ENCODE assay signal across 10 cellular contexts in genomic region chr5:132265336-132266030, GRCh38. TPM values are rescaled to one million over a fixed set of nuclear protein-coding genes. Genes with fewer than 3 reads are reported as not detected.
DNase-seq lines count a peak whose midpoint lies in the region; ATAC-seq and TF ChIP-seq lines count a peak whose summit lies in the region.
"Had no signal": no experiment of that assay in that cellular context is flagged by ENCODE, and none has a peak within 500 bp of the region (broad histone marks: within the 10 kb centered on the region; RNA-seq: fewer than 3 reads in every experiment).

No MANE protein-coding gene starts in this region.

- H3F3A ChIP-seq in SK-N-SH (replicated peaks; ENCODE audit: insufficient read depth), result peaks cover 15% of the 10 kb centered on the region

- ATAC-seq in psoas muscle (peak in 3 of 4 donors; percentile 32 to 58 (median 38)), GM21360 (IDR thresholded peaks at IDR 0.05; ENCODE audit: unreplicated experiment) (no peak), HG03460 (IDR thresholded peaks at IDR 0.05; ENCODE audit: unreplicated experiment) (no peak), HG03520 (IDR thresholded peaks at IDR 0.05; ENCODE audit: unreplicated experiment) (no peak)
- ATAC-seq: T-helper 17 cell had no signal

- DNase-seq in EL, result peak; percentile 98
- peak; percentile 74 for DNase-seq in SK-N-SH
- peak; percentile 85 for DNase-seq in glomerular endothelial cell (ENCODE audit: extremely low read depth, low read depth, low spot score)
- peak; percentile 44 to 63 for DNase-seq in psoas muscle
- DNase-seq in NOMO-1 (lab: John Stamatoyannopoulos, UW; ENCODE audit: unreplicated experiment in 2 of 2), result no peak
- DNase-seq: T-helper 17 cell had no signal

- POLR2A ChIA-PET in SK-N-SH (lab: Yijun Ruan, JAX), result interaction anchor here (1.3 kb wide), 1 partner anchor 28 kb away, joined by 5 read pairs; the partner anchor contains the start of gene SLC22A4

- H3K9me2 ChIP-seq in SK-N-SH, result no peaks in the 10 kb centered on the region

- TF ChIP-seq CTCF in SK-N-SH (IDR thresholded peaks at IDR 0.05), result peak; percentile 42
- TF ChIP-seq CTCF in psoas muscle (IDR thresholded peaks at IDR 0.05), result no peak

- TF ChIP-seq RAD21 in SK-N-SH (IDR thresholded peaks at IDR 0.05; ENCODE audit: low read length), result no peak

- H3K4me2 ChIP-seq in SK-N-SH, result peak overlapping the region; percentile 58; the same call in 1 of the 2 replicates

- H3K9ac ChIP-seq in SK-N-SH, result peak overlapping the region; percentile 58

- intact Hi-C loops in psoas muscle (cut with DNase I), result no loop called here

- no peaks in the 10 kb centered on the region for H4K20me1 ChIP-seq in SK-N-SH (ENCODE audit: insufficient read depth)

- peak overlapping the region; percentile 71 to 92 for H3K27ac ChIP-seq in SK-N-SH (ENCODE audit: low read depth in 2 of 2, low read length in 1 of 2)
- H3K27ac ChIP-seq in psoas muscle, result peak overlapping the region; percentile 65

- H3K27me3 ChIP-seq in SK-N-SH (ENCODE audit: insufficient read depth) (no peaks in the 10 kb centered on the region), psoas muscle (ENCODE audit: insufficient read depth in 3 of 3, low read length in 2 of 3) (no peaks in the 10 kb centered on the region)

- H3K4me1 ChIP-seq in SK-N-SH (ENCODE audit: control insufficient read depth in 1 of 2, insufficient read depth in 2 of 2, low read depth in 1 of 2, low read length in 1 of 2) (peaks cover 52 to 86% of the 10 kb centered on the region in 2 experiments), psoas muscle (peaks cover 9% of the 10 kb centered on the region)

- WGBS in SK-N-SH (ENCODE audit: low lambda C conversion rate), result 53% methylated on average over 4 of the region's 8 CpGs
- 48 to 57% (median 49%) methylated on average over 8 of the region's 8 CpGs for WGBS in psoas muscle, 3 donors

- peaks cover 11% of the 10 kb centered on the region for H3K79me2 ChIP-seq in SK-N-SH (ENCODE audit: insufficient read depth)

- CTCF ChIA-PET in SK-N-SH (lab: Yijun Ruan, JAX), result interaction anchor here (0.6 to 1.5 kb wide), 4 partner anchors 10 to 40 kb away, joined by 3 to 4 read pairs (median 4); no protein-coding TSS in a partner anchor

- peak in 1 of 2 experiments; percentile 35; a peak in 1 of 4 replicates for TF ChIP-seq EP300 in SK-N-SH (IDR thresholded peaks at IDR 0.05; ENCODE audit: borderline replicate concordance in 1 of 2, low read depth in 1 of 2, low read length in 1 of 2)

- no peak overlapping the region for H2AFZ ChIP-seq in SK-N-SH (ENCODE audit: low read depth)

- H3K36me3 ChIP-seq in SK-N-SH (replicated peaks in 1 of 2; ENCODE audit: control insufficient read depth in 1 of 2, insufficient read depth in 2 of 2, low read length in 1 of 2) (peaks cover 0 to 23% of the 10 kb centered on the region in 2 experiments), psoas muscle (ENCODE audit: insufficient read depth in 1 of 2, low read depth in 1 of 2) (no peaks in the 10 kb centered on the region)

- H3K4me3 ChIP-seq in SK-N-SH (ENCODE audit: low read depth in 2 of 2, low read length in 1 of 2) (no peak overlapping the region), psoas muscle (no peak overlapping the region)

- H3K9me3 ChIP-seq in SK-N-SH, result no peaks in the 10 kb centered on the region
- H3K9me3 ChIP-seq in psoas muscle, result no peaks in the 10 kb centered on the region

TF ChIP-seq in SK-N-SH, 30 proteins besides CTCF, POLR2A, EP300 and RAD21 (continues in another document):
- TF ChIP-seq USF2 (IDR thresholded peaks at IDR 0.05; ENCODE audit: borderline replicate concordance, low read depth, low read length) (no peak), ELF1 (IDR thresholded peaks at IDR 0.05) (no peak), MEF2A (IDR thresholded peaks at IDR 0.05; ENCODE audit: borderline replicate concordance, low read depth) (no peak), IRF3 (IDR thresholded peaks at IDR 0.05; ENCODE audit: low read depth, low read length) (no peak), JUND (IDR thresholded peaks at IDR 0.05) (no peak), ZBTB33 (IDR thresholded peaks at IDR 0.05; ENCODE audit: borderline replicate concordance, low read depth) (no peak), FOSL2 (IDR thresholded peaks at IDR 0.05; ENCODE audit: borderline replicate concordance, low read depth) (peak; percentile 49; the same call in 1 of the 2 replicates), EZH2phosphoT487 (IDR thresholded peaks at IDR 0.05; ENCODE audit: borderline replicate concordance, low read depth) (no peak), NFIC (IDR thresholded peaks at IDR 0.05; ENCODE audit: borderline replicate concordance) (peak; percentile 70), POLR2AphosphoS5 (IDR thresholded peaks at IDR 0.05; ENCODE audit: low read depth, low read length) (no peak), GABPA (IDR thresholded peaks at IDR 0.05; ENCODE audit: low read depth) (no peak), YY1 (IDR thresholded peaks at IDR 0.05; ENCODE audit: low read depth) (no peak), PBX3 (IDR thresholded peaks at IDR 0.05) (peak; percentile 77), RCOR1 (IDR thresholded peaks at IDR 0.05; ENCODE audit: low read length) (no peak), TCF12 (IDR thresholded peaks at IDR 0.05) (peak; percentile 85), USF1 (IDR thresholded peaks at IDR 0.05; ENCODE audit: borderline replicate concordance, low read depth) (no peak), FOXJ3 (CRISPR knock-in tag; IDR thresholded peaks at IDR 0.05) (no peak), NRF1 (IDR thresholded peaks at IDR 0.05; ENCODE audit: low read depth, low read length) (peak; percentile 44)

RNA-seq across cellular contexts. Expression of gene PDLIM4, which starts 8.0 kb away (rescaled TPM):
- polyA plus RNA-seq in SK-N-SH (2012; rRNA removed), result 45.1 and 57.1 TPM in 2 replicates
- 21.9 and 44.4 TPM in 2 replicates for polyA plus RNA-seq in SK-N-SH (2012; cell fraction: cytosol; rRNA removed)
- 118 and 143 TPM in 2 replicates for polyA plus RNA-seq in SK-N-SH (2012; cell fraction: nucleus; rRNA removed)
- 88.4 and 118 TPM in 2 replicates for total RNA-seq in glomerular endothelial cell
- total RNA-seq in psoas muscle, result 1 to 10 TPM; 3.2 to 6.6 (median 5.6) TPM
- polyA plus RNA-seq in psoas muscle, result 1 to 10 TPM; 1.8 to 6.4 (median 3.0) TPM
- total RNA-seq: T-helper 17 cell had no signal
- polyA plus RNA-seq: neural cell had no signal

RNA-seq across cellular contexts. Expression of gene SLC22A4, which starts 28.7 kb away (rescaled TPM):
- polyA plus RNA-seq in SK-N-SH (2012; rRNA removed), result 3.3 and 3.8 TPM in 2 replicates
- polyA plus RNA-seq in SK-N-SH (2012; cell fraction: cytosol; rRNA removed), result 2.3 and 2.5 TPM in 2 replicates
- polyA plus RNA-seq in SK-N-SH (2012; cell fraction: nucleus; rRNA removed), result 6.5 and 9.9 TPM in 2 replicates
- 12.0 and 25.0 TPM in 2 replicates for total RNA-seq in glomerular endothelial cell
- 10 to 100 TPM in 1 of 4 donors, 1 to 10 TPM in 3; 1.9 to 14.0 (median 2.7) TPM for total RNA-seq in psoas muscle
- polyA plus RNA-seq in psoas muscle, result 10 to 100 TPM in 1 of 3 donors, 1 to 10 TPM in 2; 1.1 to 17.5 (median 5.6) TPM

RNA-seq across cellular contexts. Expression of gene P4HA2, which starts 37.8 kb away (rescaled TPM):
- polyA plus RNA-seq in SK-N-SH (2012; rRNA removed) (67.2 and 73.5 TPM in 2 replicates), psoas muscle (10 to 100 TPM; 10.2 to 13.7 (median 13.0) TPM)
- polyA plus RNA-seq in SK-N-SH (2012; cell fraction: cytosol; rRNA removed), result 48.5 and 58.5 TPM in 2 replicates
- polyA plus RNA-seq in SK-N-SH (2012; cell fraction: nucleus; rRNA removed), result 71.2 and 94.8 TPM in 2 replicates
- total RNA-seq in glomerular endothelial cell (109 and 151 TPM in 2 replicates), psoas muscle (10 to 100 TPM; 12.5 to 21.6 (median 16.6) TPM)

Comparison
In these comparisons a context has a peak if more than half of its experiments do, and no peak if none do; other contexts are left out.
1. DNase-seq: peak in EL (single experiment), SK-N-SH (single experiment), glomerular endothelial cell (single experiment) and psoas muscle (2 of 2); none in NOMO-1 (0 of 2).
2. ATAC-seq: peak in psoas muscle (3 of 4); none in GM21360 (single experiment), HG03460 (single experiment) and HG03520 (single experiment).
3. RNA of gene PDLIM4, which starts 8.0 kb away (total RNA-seq): 88.4 to 118 TPM in glomerular endothelial cell; 3.2 to 6.6 TPM in psoas muscle; every median in the first group is over 10 times any median in the second.